ENCODE assay signal across 34 cellular contexts in the genomic region with DNA sequence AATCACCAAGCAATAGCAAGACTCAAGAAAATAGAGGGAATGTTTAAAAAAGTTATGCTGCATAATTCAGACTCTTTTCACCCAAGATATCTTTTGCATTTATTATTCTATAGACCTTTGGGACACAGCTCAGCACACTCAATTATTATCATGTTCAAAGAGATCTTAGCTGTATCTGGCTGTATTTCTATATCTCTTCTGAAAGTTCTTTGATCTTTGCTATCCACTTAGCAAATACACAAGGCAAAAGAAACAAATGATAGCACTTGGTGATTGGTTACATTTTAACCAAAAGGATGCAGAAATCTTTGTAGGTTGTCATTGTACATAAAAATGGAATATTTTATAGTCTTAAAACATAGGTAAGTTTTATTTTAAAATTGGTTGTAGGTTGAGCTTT. TPM values are rescaled to one million over a fixed set of nuclear protein-coding genes. Genes with fewer than 3 reads are reported as not detected.
"Had no signal": no experiment of that assay in that cellular context is flagged by ENCODE, and none has a peak within 500 bp of the region (broad histone marks: within the 10 kb centered on the region; RNA-seq: fewer than 3 reads in every experiment).

No MANE protein-coding gene starts in this region.

- H3K36me3 Mint-ChIP-seq: activated naive CD4-positive, alpha-beta T cell treated with anti-CD3 and anti-CD28 coated beads, Interleukin-2, amount 50 U/mL, for 24 hours; natural killer cell treated with Interleukin-12 subunit alpha and Interleukin-12 subunit beta and Interleukin-15 and Interleukin-18, amount 100 ng/mL, for 72 hours; stimulated activated effector memory CD8-positive, alpha-beta T cell treated with anti-CD3 and anti-CD28 coated beads, Interleukin-12 subunit alpha, Interleukin-12 subunit beta, amount 100 ng/mL, for 72 hours had no signal

- H3K36me3 ChIP-seq: gastroesophageal sphincter, lower lobe of right lung, prostate gland, sigmoid colon, thyroid gland, upper lobe of left lung had no signal

- DNase-seq: activated B cell treated with CpG ODN at 0.5 μM for 24 hours; activated CD4-positive, alpha-beta T cell treated with anti-CD3 and anti-CD28 coated beads, Interleukin-2, amount 50 U/mL, for 1 hour; activated CD8-positive, alpha-beta T cell treated with anti-CD3 and anti-CD28 coated beads for 36 hours; activated gamma-delta T cell treated with Interleukin-2 at 50 U/mL for 16 hours; activated naive CD8-positive, alpha-beta T cell treated with anti-CD3 and anti-CD28 coated beads, Interleukin-2, amount 50 U/mL, for 24 hours; activated T-cell treated with anti-CD3 and anti-CD28 coated beads, Interleukin-2, amount 50 U/mL, for 4 hours; amygdala; central memory CD4-positive, alpha-beta T cell; hippocampal formation; left cardiac atrium; lower lobe of right lung; mesendoderm; retina; sigmoid colon; small intestine; stimulated activated CD4-positive, alpha-beta T cell treated with anti-CD3 and anti-CD28 coated beads, Interleukin-4, amount 100 ng/mL, for 24 hours; substantia nigra; T-helper 17 cell; thyroid gland; upper lobe of left lung had no signal

- ATAC-seq: activated CD8-positive, alpha-beta T cell treated with anti-CD3 and anti-CD28 coated beads for 36 hours; activated naive CD8-positive, alpha-beta T cell treated with anti-CD3 and anti-CD28 coated beads, Interleukin-2, amount 50 U/mL, for 24 hours; activated T-cell treated with anti-CD3 and anti-CD28 coated beads, Interleukin-2, amount 50 U/mL, for 4 hours; activated T-helper 17 cell treated with anti-CD3 and anti-CD28 coated beads, Interleukin-2, amount 50 U/mL, for 72 hours; gastroesophageal sphincter; left cardiac atrium; lower lobe of right lung; natural killer cell treated with Interleukin-12 subunit alpha and Interleukin-12 subunit beta and Interleukin-15 and Interleukin-18, amount 100 ng/mL, for 72 hours; stimulated activated effector memory CD8-positive, alpha-beta T cell treated with anti-CD3 and anti-CD28 coated beads, Interleukin-12 subunit alpha, Interleukin-12 subunit beta, amount 100 ng/mL, for 72 hours; T-helper 17 cell had no signal

- H3K4me1 Mint-ChIP-seq: activated naive CD4-positive, alpha-beta T cell treated with anti-CD3 and anti-CD28 coated beads, Interleukin-2, amount 50 U/mL, for 24 hours; activated T-helper 17 cell treated with anti-CD3 and anti-CD28 coated beads, Interleukin-2, amount 50 U/mL, for 72 hours; stimulated activated effector memory CD8-positive, alpha-beta T cell treated with anti-CD3 and anti-CD28 coated beads, Interleukin-12 subunit alpha, Interleukin-12 subunit beta, amount 100 ng/mL, for 72 hours had no signal

- H3K27me3 ChIP-seq: gastroesophageal sphincter, sigmoid colon, thyroid gland, upper lobe of left lung had no signal

- H3K4me1 ChIP-seq: gastroesophageal sphincter, prostate gland, sigmoid colon, thyroid gland had no signal

- H3K4me3 ChIP-seq: gastroesophageal sphincter, lower lobe of right lung, prostate gland, sigmoid colon, thyroid gland, upper lobe of left lung had no signal

- H3K27ac Mint-ChIP-seq: activated B cell treated with CpG ODN at 0.5 μM for 24 hours; activated CD8-positive, alpha-beta T cell treated with anti-CD3 and anti-CD28 coated beads for 36 hours; activated naive CD4-positive, alpha-beta T cell treated with anti-CD3 and anti-CD28 coated beads, Interleukin-2, amount 50 U/mL, for 24 hours; activated naive CD8-positive, alpha-beta T cell treated with anti-CD3 and anti-CD28 coated beads, Interleukin-2, amount 50 U/mL, for 24 hours; activated T-helper 17 cell treated with anti-CD3 and anti-CD28 coated beads, Interleukin-2, amount 50 U/mL, for 72 hours; natural killer cell treated with Interleukin-12 subunit alpha and Interleukin-12 subunit beta and Interleukin-15 and Interleukin-18, amount 100 ng/mL, for 72 hours; stimulated activated effector memory CD8-positive, alpha-beta T cell treated with anti-CD3 and anti-CD28 coated beads, Interleukin-12 subunit alpha, Interleukin-12 subunit beta, amount 100 ng/mL, for 72 hours; stimulated activated naive CD8-positive, alpha-beta T cell treated with anti-CD3 and anti-CD28 coated beads, Interleukin-15, Interleukin-2, amounts not matched to agents 100 ng/mL and 50 ng/mL, for 24 hours; T-helper 17 cell had no signal

- H3K27ac ChIP-seq: gastroesophageal sphincter, lower lobe of right lung, prostate gland, sigmoid colon, thyroid gland, upper lobe of left lung had no signal

- H3K27me3 Mint-ChIP-seq: activated T-helper 17 cell treated with anti-CD3 and anti-CD28 coated beads, Interleukin-2, amount 50 U/mL, for 72 hours; natural killer cell treated with Interleukin-12 subunit alpha and Interleukin-12 subunit beta and Interleukin-15 and Interleukin-18, amount 100 ng/mL, for 72 hours; stimulated activated naive CD8-positive, alpha-beta T cell treated with anti-CD3 and anti-CD28 coated beads, Interleukin-15, Interleukin-2, amounts not matched to agents 100 ng/mL and 50 ng/mL, for 24 hours had no signal

- H3K9me3 Mint-ChIP-seq: activated B cell treated with CpG ODN at 0.5 μM for 24 hours; activated CD8-positive, alpha-beta T cell treated with anti-CD3 and anti-CD28 coated beads for 36 hours; activated naive CD4-positive, alpha-beta T cell treated with anti-CD3 and anti-CD28 coated beads, Interleukin-2, amount 50 U/mL, for 24 hours; activated naive CD8-positive, alpha-beta T cell treated with anti-CD3 and anti-CD28 coated beads, Interleukin-2, amount 50 U/mL, for 24 hours; activated T-cell treated with anti-CD3 and anti-CD28 coated beads, Interleukin-2, amount 50 U/mL, for 4 hours; activated T-helper 17 cell treated with anti-CD3 and anti-CD28 coated beads, Interleukin-2, amount 50 U/mL, for 72 hours; natural killer cell treated with Interleukin-12 subunit alpha and Interleukin-12 subunit beta and Interleukin-15 and Interleukin-18, amount 100 ng/mL, for 72 hours; stimulated activated naive CD8-positive, alpha-beta T cell treated with anti-CD3 and anti-CD28 coated beads, Interleukin-15, Interleukin-2, amounts not matched to agents 100 ng/mL and 50 ng/mL, for 24 hours had no signal

- H3K9me3 ChIP-seq: gastroesophageal sphincter, lower lobe of right lung, prostate gland, sigmoid colon, thyroid gland, upper lobe of left lung had no signal

- H3K4me3 Mint-ChIP-seq: activated B cell treated with CpG ODN at 0.5 μM for 24 hours; activated CD8-positive, alpha-beta T cell treated with anti-CD3 and anti-CD28 coated beads for 36 hours; activated naive CD4-positive, alpha-beta T cell treated with anti-CD3 and anti-CD28 coated beads, Interleukin-2, amount 50 U/mL, for 24 hours; activated naive CD8-positive, alpha-beta T cell treated with anti-CD3 and anti-CD28 coated beads, Interleukin-2, amount 50 U/mL, for 24 hours; activated T-cell treated with anti-CD3 and anti-CD28 coated beads, Interleukin-2, amount 50 U/mL, for 4 hours; activated T-helper 17 cell treated with anti-CD3 and anti-CD28 coated beads, Interleukin-2, amount 50 U/mL, for 72 hours; natural killer cell treated with Interleukin-12 subunit alpha and Interleukin-12 subunit beta and Interleukin-15 and Interleukin-18, amount 100 ng/mL, for 72 hours; stimulated activated effector memory CD8-positive, alpha-beta T cell treated with anti-CD3 and anti-CD28 coated beads, Interleukin-12 subunit alpha, Interleukin-12 subunit beta, amount 100 ng/mL, for 72 hours; stimulated activated naive CD8-positive, alpha-beta T cell treated with anti-CD3 and anti-CD28 coated beads, Interleukin-15, Interleukin-2, amounts not matched to agents 100 ng/mL and 50 ng/mL, for 24 hours; T-helper 17 cell had no signal

RNA-seq across cellular contexts. Expression of a gene that starts 7.0 kb away (rescaled TPM):
- total RNA-seq: activated B cell treated with CpG ODN at 0.5 μM for 24 hours; activated CD8-positive, alpha-beta T cell treated with anti-CD3 and anti-CD28 coated beads for 36 hours; activated T-helper 17 cell treated with anti-CD3 and anti-CD28 coated beads, Interleukin-2, amount 50 U/mL, for 72 hours; endothelial cell of umbilical vein; fibroblast of villous mesenchyme; left cardiac atrium; mononuclear cell; myocyte; natural killer cell treated with Interleukin-12 subunit alpha and Interleukin-12 subunit beta and Interleukin-15 and Interleukin-18, amount 100 ng/mL, for 72 hours; osteocyte; sigmoid colon; T-helper 17 cell had no signal
- polyA plus RNA-seq: endothelial cell of umbilical vein, fibroblast of lung, keratinocyte had no signal
